In genomic region chr19:19670070-19670551, GRCh38 we compare ENCODE assay signal across 1 cellular context.
TF ChIP-seq lines count a peak whose summit lies in the region.

No MANE protein-coding gene starts in this region.

TF ChIP-seq in K562, 482 proteins besides CTCF, POLR2A, EP300 and RAD21:
- TF ChIP-seq ILK (tag; IDR thresholded peaks at IDR 0.05; ENCODE audit: borderline replicate concordance, low read depth) (no peak), ZNF717 (CRISPR knock-in tag; IDR thresholded peaks at IDR 0.05) (no peak), XRCC5 (IDR thresholded peaks at IDR 0.05; ENCODE audit: low read depth, low read length) (no peak), SNRNP70 (optimal IDR thresholded peaks at IDR 0.05; ENCODE audit: low read depth, low read length) (no peak), DDX20 (tag; IDR thresholded peaks at IDR 0.05; ENCODE audit: low read depth) (no peak), CBFA2T2 (conservative IDR thresholded peaks at IDR 0.05) (no peak), LCOR (CRISPR knock-in tag; IDR thresholded peaks at IDR 0.05) (no peak), SRSF3 (IDR thresholded peaks at IDR 0.05; ENCODE audit: insufficient read depth, low read length) (no peak), SRSF1 (IDR thresholded peaks at IDR 0.05; ENCODE audit: low read depth, low read length) (no peak), ZC3H4 (CRISPR knock-in tag; IDR thresholded peaks at IDR 0.05; ENCODE audit: borderline replicate concordance) (no peak), ZNF174 (CRISPR knock-in tag; IDR thresholded peaks at IDR 0.05) (no peak)
- TF ChIP-seq, protein P1, sequence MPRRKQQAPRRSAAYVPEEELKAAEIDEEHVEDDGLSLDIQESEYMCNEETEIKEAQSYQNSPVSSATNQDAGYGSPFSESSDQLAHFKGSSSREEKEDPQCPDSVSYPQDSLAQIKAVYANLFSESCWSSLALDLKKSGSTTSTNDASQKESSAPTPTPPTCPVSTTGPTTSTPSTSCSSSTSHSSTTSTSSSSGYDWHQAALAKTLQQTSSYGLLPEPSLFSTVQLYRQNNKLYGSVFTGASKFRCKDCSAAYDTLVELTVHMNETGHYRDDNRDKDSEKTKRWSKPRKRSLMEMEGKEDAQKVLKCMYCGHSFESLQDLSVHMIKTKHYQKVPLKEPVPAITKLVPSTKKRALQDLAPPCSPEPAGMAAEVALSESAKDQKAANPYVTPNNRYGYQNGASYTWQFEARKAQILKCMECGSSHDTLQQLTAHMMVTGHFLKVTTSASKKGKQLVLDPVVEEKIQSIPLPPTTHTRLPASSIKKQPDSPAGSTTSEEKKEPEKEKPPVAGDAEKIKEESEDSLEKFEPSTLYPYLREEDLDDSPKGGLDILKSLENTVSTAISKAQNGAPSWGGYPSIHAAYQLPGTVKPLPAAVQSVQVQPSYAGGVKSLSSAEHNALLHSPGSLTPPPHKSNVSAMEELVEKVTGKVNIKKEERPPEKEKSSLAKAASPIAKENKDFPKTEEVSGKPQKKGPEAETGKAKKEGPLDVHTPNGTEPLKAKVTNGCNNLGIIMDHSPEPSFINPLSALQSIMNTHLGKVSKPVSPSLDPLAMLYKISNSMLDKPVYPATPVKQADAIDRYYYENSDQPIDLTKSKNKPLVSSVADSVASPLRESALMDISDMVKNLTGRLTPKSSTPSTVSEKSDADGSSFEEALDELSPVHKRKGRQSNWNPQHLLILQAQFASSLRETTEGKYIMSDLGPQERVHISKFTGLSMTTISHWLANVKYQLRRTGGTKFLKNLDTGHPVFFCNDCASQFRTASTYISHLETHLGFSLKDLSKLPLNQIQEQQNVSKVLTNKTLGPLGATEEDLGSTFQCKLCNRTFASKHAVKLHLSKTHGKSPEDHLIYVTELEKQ (CRISPR knock-in tag; IDR thresholded peaks at IDR 0.05) = no peak
- TF ChIP-seq, protein P2, sequence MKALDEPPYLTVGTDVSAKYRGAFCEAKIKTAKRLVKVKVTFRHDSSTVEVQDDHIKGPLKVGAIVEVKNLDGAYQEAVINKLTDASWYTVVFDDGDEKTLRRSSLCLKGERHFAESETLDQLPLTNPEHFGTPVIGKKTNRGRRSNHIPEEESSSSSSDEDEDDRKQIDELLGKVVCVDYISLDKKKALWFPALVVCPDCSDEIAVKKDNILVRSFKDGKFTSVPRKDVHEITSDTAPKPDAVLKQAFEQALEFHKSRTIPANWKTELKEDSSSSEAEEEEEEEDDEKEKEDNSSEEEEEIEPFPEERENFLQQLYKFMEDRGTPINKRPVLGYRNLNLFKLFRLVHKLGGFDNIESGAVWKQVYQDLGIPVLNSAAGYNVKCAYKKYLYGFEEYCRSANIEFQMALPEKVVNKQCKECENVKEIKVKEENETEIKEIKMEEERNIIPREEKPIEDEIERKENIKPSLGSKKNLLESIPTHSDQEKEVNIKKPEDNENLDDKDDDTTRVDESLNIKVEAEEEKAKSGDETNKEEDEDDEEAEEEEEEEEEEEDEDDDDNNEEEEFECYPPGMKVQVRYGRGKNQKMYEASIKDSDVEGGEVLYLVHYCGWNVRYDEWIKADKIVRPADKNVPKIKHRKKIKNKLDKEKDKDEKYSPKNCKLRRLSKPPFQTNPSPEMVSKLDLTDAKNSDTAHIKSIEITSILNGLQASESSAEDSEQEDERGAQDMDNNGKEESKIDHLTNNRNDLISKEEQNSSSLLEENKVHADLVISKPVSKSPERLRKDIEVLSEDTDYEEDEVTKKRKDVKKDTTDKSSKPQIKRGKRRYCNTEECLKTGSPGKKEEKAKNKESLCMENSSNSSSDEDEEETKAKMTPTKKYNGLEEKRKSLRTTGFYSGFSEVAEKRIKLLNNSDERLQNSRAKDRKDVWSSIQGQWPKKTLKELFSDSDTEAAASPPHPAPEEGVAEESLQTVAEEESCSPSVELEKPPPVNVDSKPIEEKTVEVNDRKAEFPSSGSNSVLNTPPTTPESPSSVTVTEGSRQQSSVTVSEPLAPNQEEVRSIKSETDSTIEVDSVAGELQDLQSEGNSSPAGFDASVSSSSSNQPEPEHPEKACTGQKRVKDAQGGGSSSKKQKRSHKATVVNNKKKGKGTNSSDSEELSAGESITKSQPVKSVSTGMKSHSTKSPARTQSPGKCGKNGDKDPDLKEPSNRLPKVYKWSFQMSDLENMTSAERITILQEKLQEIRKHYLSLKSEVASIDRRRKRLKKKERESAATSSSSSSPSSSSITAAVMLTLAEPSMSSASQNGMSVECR (CRISPR knock-in tag; IDR thresholded peaks at IDR 0.05) = no peak
